8 cellular contexts compared by ENCODE assay signal in the genomic region with DNA sequence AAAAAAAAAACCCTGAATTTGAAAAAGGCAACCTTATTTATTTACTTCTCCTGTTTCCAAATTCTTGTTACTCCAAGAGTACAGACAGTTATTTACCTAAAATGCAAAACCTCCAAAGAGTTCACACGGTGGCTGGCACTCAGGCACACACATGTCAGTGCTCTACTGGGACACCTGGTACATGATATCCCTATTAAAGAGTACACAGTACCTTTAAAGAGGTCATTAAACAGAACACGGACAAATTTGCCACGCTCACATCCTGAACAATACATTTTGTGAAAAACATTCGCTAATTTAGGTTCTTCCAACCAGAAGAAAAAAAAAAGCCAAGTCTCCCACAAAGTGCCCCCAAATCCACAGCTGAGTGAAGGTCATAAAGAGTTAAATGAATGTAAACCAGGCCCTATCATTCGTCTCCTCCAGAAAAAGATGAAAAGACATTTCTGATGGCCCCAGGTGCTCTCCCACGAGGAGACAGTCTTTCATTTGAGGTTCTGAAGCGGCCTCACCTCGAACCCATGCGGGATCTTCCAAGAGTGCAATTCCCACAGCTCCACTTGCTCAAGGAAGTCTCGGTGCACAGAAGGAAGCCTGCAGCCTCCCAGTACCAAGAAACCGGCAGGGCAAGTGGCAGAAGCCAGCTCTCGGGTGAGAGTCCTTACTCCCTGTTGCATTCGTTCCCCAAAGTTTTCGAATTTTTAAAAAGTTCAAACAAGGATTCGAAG. TPM values are rescaled to one million over a fixed set of nuclear protein-coding genes. Genes with fewer than 3 reads are reported as not detected.
DNase-seq lines count a peak whose midpoint lies in the region; TF ChIP-seq lines count a peak whose summit lies in the region.

No MANE protein-coding gene starts in this region.

- no peaks in the 10 kb centered on the region for H3K36me3 ChIP-seq in mesenchymal stem cell (ENCODE audit: control insufficient read depth in 1 of 2, insufficient read depth in 2 of 2, low read depth in 1 of 2, low read length in 2 of 2)

- no peak for TF ChIP-seq CTCF in chondrocyte (IDR thresholded peaks at IDR 0.05)

- peak overlapping the region; percentile 90 to 95 for H3K4me3 ChIP-seq in mesenchymal stem cell (ENCODE audit: insufficient read depth in 1 of 2, low read depth in 1 of 2, low read length in 2 of 2)

- H3K27ac ChIP-seq in mesenchymal stem cell (ENCODE audit: low read length, poor library complexity, severe bottlenecking): peak overlapping the region; percentile 39

- no peaks in the 10 kb centered on the region for H3K27me3 ChIP-seq in mesenchymal stem cell (ENCODE audit: control insufficient read depth in 1 of 2, insufficient read depth in 1 of 2, low read length in 2 of 2)

- peak overlapping the region; percentile 93 for H3K27ac Mint-ChIP-seq in activated CD4-positive, alpha-beta T cell treated with anti-CD3 and anti-CD28 coated beads, Interleukin-2, amount 10 ng/mL, durations not matched to agents 24 days and 14 days
- H3K27ac Mint-ChIP-seq in chondrocyte (ENCODE audit: unreplicated experiment): peak overlapping the region; percentile 94

- H2AK5ac ChIP-seq in mesenchymal stem cell (ENCODE audit: low read length, severe bottlenecking): no peak overlapping the region

- no peak overlapping the region for H2BK5ac ChIP-seq in mesenchymal stem cell (ENCODE audit: low read depth, low read length, poor library complexity, severe bottlenecking)

- intact Hi-C loops in activated CD4-positive, alpha-beta T cell treated with anti-CD3 and anti-CD28 coated beads, Interleukin-2, amount 10 ng/mL, durations not matched to agents 24 days and 14 days (cut with micrococcal nuclease): no loop called here

- H2BK15ac ChIP-seq in mesenchymal stem cell (ENCODE audit: low read depth, poor library complexity, severe bottlenecking): peak overlapping the region; percentile 90

- peak overlapping the region in 1 of 2 experiments; percentile 24 for H3K4ac ChIP-seq in mesenchymal stem cell (ENCODE audit: low read depth in 1 of 2, low read length in 2 of 2)

- 24% methylated on average over 15 of the region's 15 CpGs for WGBS in mesenchymal stem cell

- H4K91ac ChIP-seq in mesenchymal stem cell (ENCODE audit: low read length): no peak overlapping the region

- peak overlapping the region; percentile 60 for H2AFZ ChIP-seq in mesenchymal stem cell (ENCODE audit: low read depth, low read length)

- DNase-seq in activated CD4-positive, alpha-beta T cell treated with anti-CD3 and anti-CD28 coated beads, Interleukin-2, amount 10 ng/mL, durations not matched to agents 24 days and 14 days: peak; percentile 62
- DNase-seq in activated CD4-positive, alpha-beta T cell treated with anti-CD3 and anti-CD28 coated beads, Interleukin-2, amount 50 U/mL, for 48 hours: no peak
- DNase-seq in OCI-M1 (lab: John Stamatoyannopoulos, UW) (peak; percentile 55), chondrocyte (ENCODE audit: low spot score) (no peak), mesenchymal stem cell (peak; percentile 56), NCI-H2196 treated with DMSO at 0.1 percent for 48 hours (lab: John Stamatoyannopoulos, UW; ENCODE audit: unreplicated experiment) (no peak), T-helper 9 cell (no peak), KG1 (lab: John Stamatoyannopoulos, UW) (no peak)

- H3K18ac ChIP-seq in mesenchymal stem cell (ENCODE audit: low read depth in 1 of 2, low read length in 2 of 2): peak overlapping the region; percentile 95 to 98

- peak overlapping the region; percentile 99 for H3K4me3 Mint-ChIP-seq in activated CD4-positive, alpha-beta T cell treated with anti-CD3 and anti-CD28 coated beads, Interleukin-2, amount 10 ng/mL, durations not matched to agents 24 days and 14 days
- peak overlapping the region; percentile 87 for H3K4me3 Mint-ChIP-seq in chondrocyte (ENCODE audit: unreplicated experiment)

- H3K9ac ChIP-seq in mesenchymal stem cell (ENCODE audit: low read length): peak overlapping the region; percentile 88

- no peak overlapping the region for H3K14ac ChIP-seq in mesenchymal stem cell (ENCODE audit: low read length in 2 of 2)

- H2BK12ac ChIP-seq in mesenchymal stem cell (ENCODE audit: low read length in 2 of 2): peak overlapping the region in 1 of 2 experiments; percentile 23

- no peaks in the 10 kb centered on the region for H3K27me3 Mint-ChIP-seq in activated CD4-positive, alpha-beta T cell treated with anti-CD3 and anti-CD28 coated beads, Interleukin-2, amount 10 ng/mL, durations not matched to agents 24 days and 14 days
- H3K27me3 Mint-ChIP-seq in chondrocyte (ENCODE audit: low read depth): no peaks in the 10 kb centered on the region

- peak overlapping the region; percentile 80 to 98 for H3K23ac ChIP-seq in mesenchymal stem cell (ENCODE audit: low read length in 2 of 2)

- H4K8ac ChIP-seq in mesenchymal stem cell (ENCODE audit: low read length): no peak overlapping the region

- H3K4me1 ChIP-seq in mesenchymal stem cell (ENCODE audit: control insufficient read depth, insufficient read depth, low read depth, low read length): peaks cover 11% of the 10 kb centered on the region

- peaks cover 13% of the 10 kb centered on the region for H3K79me1 ChIP-seq in mesenchymal stem cell (replicated peaks; ENCODE audit: low read length, poor library complexity, severe bottlenecking)

- no peaks in the 10 kb centered on the region for H3K9me3 Mint-ChIP-seq in activated CD4-positive, alpha-beta T cell treated with anti-CD3 and anti-CD28 coated beads, Interleukin-2, amount 10 ng/mL, durations not matched to agents 24 days and 14 days
- H3K9me3 Mint-ChIP-seq in chondrocyte (ENCODE audit: low read depth): no peaks in the 10 kb centered on the region

- H2BK120ac ChIP-seq in mesenchymal stem cell (ENCODE audit: low read depth, low read length): peak overlapping the region; percentile 43

- peaks cover 59% of the 10 kb centered on the region for H3K4me1 Mint-ChIP-seq in activated CD4-positive, alpha-beta T cell treated with anti-CD3 and anti-CD28 coated beads, Interleukin-2, amount 10 ng/mL, durations not matched to agents 24 days and 14 days
- H3K4me1 Mint-ChIP-seq in chondrocyte (ENCODE audit: low read depth): peaks cover 39% of the 10 kb centered on the region

- H3K9me3 ChIP-seq in mesenchymal stem cell (ENCODE audit: control insufficient read depth, low read length): no peaks in the 10 kb centered on the region

- H3K36me3 Mint-ChIP-seq in activated CD4-positive, alpha-beta T cell treated with anti-CD3 and anti-CD28 coated beads, Interleukin-2, amount 10 ng/mL, durations not matched to agents 24 days and 14 days (ENCODE audit: low read depth): peaks cover 41% of the 10 kb centered on the region
- no peaks in the 10 kb centered on the region for H3K36me3 Mint-ChIP-seq in chondrocyte (ENCODE audit: low read depth)

- H3K4me2 ChIP-seq in mesenchymal stem cell (ENCODE audit: low read length, poor library complexity, severe bottlenecking): peak overlapping the region; percentile 87

RNA-seq across cellular contexts. Expression of gene ERN1, which starts 1.0 kb away (rescaled TPM):
- total RNA-seq in activated CD4-positive, alpha-beta T cell treated with anti-CD3 and anti-CD28 coated beads, Interleukin-2, amount 10 ng/mL, durations not matched to agents 24 days and 14 days: 41.3 and 52.1 TPM in 2 replicates
- 12.1 to 18.2 TPM (median 14.9 TPM) in 3 replicates for total RNA-seq in chondrocyte
- 2.8 TPM for polyA plus RNA-seq in mesenchymal stem cell (2013, experiment 1 of 2)
- polyA plus RNA-seq in mesenchymal stem cell (2013, experiment 2 of 2): 3.3 TPM

Comparison
In these comparisons a context has a peak if more than half of its experiments do, and no peak if none do; other contexts are left out.
1. DNase-seq: peak in activated CD4-positive, alpha-beta T cell treated with anti-CD3 and anti-CD28 coated beads, Interleukin-2, amount 10 ng/mL, durations not matched to agents 24 days and 14 days (single experiment), OCI-M1 (single experiment) and mesenchymal stem cell (single experiment); none in activated CD4-positive, alpha-beta T cell treated with anti-CD3 and anti-CD28 coated beads, Interleukin-2, amount 50 U/mL, for 48 hours (0 of 2), chondrocyte (single experiment), NCI-H2196 treated with DMSO at 0.1 percent for 48 hours (single experiment), T-helper 9 cell (single experiment) and KG1 (single experiment).